15 cellular contexts compared by ENCODE assay signal in the genomic region with DNA sequence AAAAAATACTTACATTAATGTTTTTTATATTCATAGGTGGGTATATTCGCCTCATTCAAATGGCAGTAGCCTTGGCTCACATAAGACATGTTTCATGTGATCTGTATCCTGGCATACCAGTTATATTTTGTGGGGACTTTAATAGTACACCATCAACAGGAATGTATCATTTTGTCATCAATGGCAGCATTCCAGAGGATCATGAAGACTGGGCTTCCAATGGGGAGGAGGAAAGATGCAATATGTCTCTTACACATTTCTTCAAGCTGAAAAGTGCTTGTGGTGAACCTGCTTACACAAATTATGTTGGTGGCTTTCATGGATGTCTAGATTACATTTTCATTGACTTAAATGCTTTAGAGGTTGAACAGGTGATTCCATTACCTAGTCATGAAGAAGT. TPM values are rescaled to one million over a fixed set of nuclear protein-coding genes. Genes with fewer than 3 reads are reported as not detected.
DNase-seq lines count a peak whose midpoint lies in the region; ATAC-seq and TF ChIP-seq lines count a peak whose summit lies in the region.
"Had no signal": no experiment of that assay in that cellular context is flagged by ENCODE, and none has a peak within 500 bp of the region (broad histone marks: within the 10 kb centered on the region; RNA-seq: fewer than 3 reads in every experiment).

No MANE protein-coding gene starts in this region.

- H3K9me3 ChIP-seq in Karpas-422 (ENCODE audit: low read length), result no peaks in the 10 kb centered on the region
- no peaks in the 10 kb centered on the region for H3K9me3 ChIP-seq in naive thymus-derived CD4-positive, alpha-beta T cell (ENCODE audit: control insufficient read depth in 2 of 3, low read length in 3 of 3)
- H3K9me3 ChIP-seq: SJCRH30, upper lobe of right lung had no signal

- DNase-seq in DMS 273 (lab: John Stamatoyannopoulos, UW; ENCODE audit: unreplicated experiment), result peak; percentile 2
- DNase-seq in DMS 273 treated with DMSO at 0.1 percent for 48 hours (lab: John Stamatoyannopoulos, UW), result no peak
- no peak for DNase-seq in Karpas-422
- peak; percentile 22 for DNase-seq in astrocyte of the hippocampus (ENCODE audit: low read depth, low spot score)
- DNase-seq in naive thymus-derived CD4-positive, alpha-beta T cell, result no peak
- no peak for DNase-seq in H7
- DNase-seq in CD14-positive monocyte (ENCODE audit: low spot score), result no peak
- DNase-seq in brain microvascular endothelial cell, result no peak
- DNase-seq: activated CD4-positive, alpha-beta T cell treated with anti-CD3 and anti-CD28 coated beads, Interleukin-2, amount 50 U/mL, for 1 hour; NCI-H510A; SJCRH30; upper lobe of right lung had no signal

- intact Hi-C loops in naive thymus-derived CD4-positive, alpha-beta T cell (cut with micrococcal nuclease), result loop anchor here (5.0 kb wide), 2 partner anchors 387 to 1002 kb away; partner anchors contain the start of gene CCDC66 (in 1 of the 2)
- intact Hi-C loops in CD14-positive monocyte (cut with micrococcal nuclease), result loop anchor here (5.0 kb wide), 2 partner anchors 38 to 198 kb away; partner anchors contain the start of genes ARF4 (in 1 of the 2) and SLMAP (in 1 of the 2)

- H3K4me1 Mint-ChIP-seq in naive thymus-derived CD4-positive, alpha-beta T cell, result peaks cover 19 to 69% (median 55%) of the 10 kb centered on the region in 7 donors
- peaks cover 32% of the 10 kb centered on the region for H3K4me1 Mint-ChIP-seq in CD14-positive monocyte

- peak overlapping the region in 3 of 9 donors; percentile 34 to 38 (median 37) for H3K27ac Mint-ChIP-seq in naive thymus-derived CD4-positive, alpha-beta T cell
- H3K27ac Mint-ChIP-seq in CD14-positive monocyte, result peak overlapping the region in 1 of 7 donors; percentile 34
- H3K27ac Mint-ChIP-seq: GM23338 had no signal

- POLR2A ChIA-PET in naive thymus-derived CD4-positive, alpha-beta T cell (lab: Charles Lee), result interaction anchor here (0.6 to 3.8 kb wide), 3 partner anchors 37 to 792 kb away, joined by 3 to 22 read pairs (median 4); partner anchors contain the start of gene ARF4

- ATAC-seq in naive thymus-derived CD4-positive, alpha-beta T cell, result no peak
- ATAC-seq: GM23338, upper lobe of right lung had no signal

- peak overlapping the region; percentile 97 for H3K4me2 ChIP-seq in Karpas-422 (ENCODE audit: low read depth, low read length, poor library complexity, severe bottlenecking)
- H3K4me2 ChIP-seq: GM23338 had no signal

- H3K4me3 Mint-ChIP-seq in naive thymus-derived CD4-positive, alpha-beta T cell, result peak overlapping the region; percentile 23 to 95 (median 54)
- no peak overlapping the region for H3K4me3 Mint-ChIP-seq in CD14-positive monocyte
- H3K4me3 Mint-ChIP-seq: GM23338 had no signal

- H3K36me3 ChIP-seq in Karpas-422 (ENCODE audit: insufficient read depth, low read length) (peaks cover 44% of the 10 kb centered on the region), H7 (replicated peaks; ENCODE audit: control insufficient read depth, insufficient read depth, low read length) (peaks cover 5% of the 10 kb centered on the region), brain microvascular endothelial cell (replicated peaks) (peaks cover 4% of the 10 kb centered on the region)
- peaks cover 0 to 26% (median 18%) of the 10 kb centered on the region in 3 experiments for H3K36me3 ChIP-seq in naive thymus-derived CD4-positive, alpha-beta T cell (ENCODE audit: control insufficient read depth in 2 of 3, insufficient read depth in 3 of 3, low read length in 3 of 3)

- no peaks in the 10 kb centered on the region for H3K9me3 Mint-ChIP-seq in naive thymus-derived CD4-positive, alpha-beta T cell
- no peaks in the 10 kb centered on the region for H3K9me3 Mint-ChIP-seq in CD14-positive monocyte
- H3K9me3 Mint-ChIP-seq: GM23338 had no signal

- in situ Hi-C loops in brain microvascular endothelial cell (cut with HindIII; ENCODE audit: low pct_ligation_motif_present, low sequenced_read_pairs), result no loop called here

- no peak overlapping the region for H3K9ac ChIP-seq in Karpas-422 (ENCODE audit: low read length)

- H3K36me3 Mint-ChIP-seq in naive thymus-derived CD4-positive, alpha-beta T cell, result peaks cover 0 to 29% (median 23%) of the 10 kb centered on the region in 5 donors
- H3K36me3 Mint-ChIP-seq in CD14-positive monocyte, result peaks cover 19 to 41% of the 10 kb centered on the region in 2 donors

- H3K4me1 ChIP-seq in Karpas-422 (ENCODE audit: low read length), result peaks cover 43% of the 10 kb centered on the region
- H3K4me1 ChIP-seq in naive thymus-derived CD4-positive, alpha-beta T cell (ENCODE audit: control insufficient read depth in 2 of 2, insufficient read depth in 2 of 2, low read length in 2 of 2), result peaks cover 26% of the 10 kb centered on the region in 2 donors
- H3K4me1 ChIP-seq: SJCRH30 had no signal

- H3K27ac ChIP-seq in Karpas-422 (ENCODE audit: low read length), result no peak overlapping the region
- H3K27ac ChIP-seq in naive thymus-derived CD4-positive, alpha-beta T cell (ENCODE audit: low read depth, low read length), result no peak overlapping the region
- H3K27ac ChIP-seq in brain microvascular endothelial cell, result no peak overlapping the region
- H3K27ac ChIP-seq: 22Rv1, cardiac muscle cell, SJCRH30, upper lobe of right lung had no signal

- H2AFZ ChIP-seq in Karpas-422 (ENCODE audit: low read length), result no peak overlapping the region
- H2AFZ ChIP-seq: GM23338 had no signal

- peaks cover 94% of the 10 kb centered on the region for H3K79me2 ChIP-seq in Karpas-422 (ENCODE audit: low read length)

- H3K27me3 ChIP-seq in Karpas-422 (ENCODE audit: low read length), result no peaks in the 10 kb centered on the region
- no peaks in the 10 kb centered on the region for H3K27me3 ChIP-seq in naive thymus-derived CD4-positive, alpha-beta T cell (ENCODE audit: control insufficient read depth in 2 of 2, insufficient read depth in 2 of 2, low read length in 2 of 2)
- peaks cover 1% of the 10 kb centered on the region; the same call in 1 of the 2 replicates for H3K27me3 ChIP-seq in H7 (ENCODE audit: control insufficient read depth, insufficient read depth, low read length)
- H3K27me3 ChIP-seq in brain microvascular endothelial cell (replicated peaks), result no peaks in the 10 kb centered on the region
- H3K27me3 ChIP-seq: SJCRH30, upper lobe of right lung had no signal

- CTCF ChIA-PET in naive thymus-derived CD4-positive, alpha-beta T cell (lab: Charles Lee), result no interaction called here

- TF ChIP-seq CTCF in CD14-positive monocyte (IDR thresholded peaks at IDR 0.05), result no peak
- TF ChIP-seq CTCF in brain microvascular endothelial cell (IDR thresholded peaks at IDR 0.05; ENCODE audit: low read depth, low read length, missing control alignments), result no peak

- peaks cover 15% of the 10 kb centered on the region; the same call in 1 of the 2 replicates for H4K20me1 ChIP-seq in Karpas-422 (ENCODE audit: insufficient read depth, low read depth, low read length)

- H3K4me3 ChIP-seq in Karpas-422 (ENCODE audit: low read length), result peak overlapping the region; percentile 48
- H3K4me3 ChIP-seq in naive thymus-derived CD4-positive, alpha-beta T cell (ENCODE audit: low read length), result no peak overlapping the region
- H3K4me3 ChIP-seq in H7 (ENCODE audit: insufficient read depth, low read depth, low read length), result no peak overlapping the region
- no peak overlapping the region for H3K4me3 ChIP-seq in brain microvascular endothelial cell (ENCODE audit: low read depth, low read length)
- H3K4me3 ChIP-seq: cardiac muscle cell, GM23338, SJCRH30, upper lobe of right lung had no signal

- H3K27me3 Mint-ChIP-seq in naive thymus-derived CD4-positive, alpha-beta T cell, result no peaks in the 10 kb centered on the region
- no peaks in the 10 kb centered on the region for H3K27me3 Mint-ChIP-seq in CD14-positive monocyte (ENCODE audit: low read depth in 3 of 3)

- no peaks in the 10 kb centered on the region for H3K9me2 ChIP-seq in Karpas-422 (replicated peaks; ENCODE audit: insufficient read depth, low read length)

RNA-seq across cellular contexts. Expression of gene PDE12, which starts 3.5 kb away (rescaled TPM):
- total RNA-seq in Karpas-422 (2014; rRNA removed; shearing (Covaris generic); ENCODE audit: low replicate concordance), result 27.7 and 28.5 TPM in 2 replicates
- total RNA-seq in naive thymus-derived CD4-positive, alpha-beta T cell, result 10 to 100 TPM; 24.0 to 35.5 (median 27.8) TPM
- 10 to 100 TPM; 15.1 to 24.5 TPM for polyA plus RNA-seq in naive thymus-derived CD4-positive, alpha-beta T cell
- 13.2 and 16.1 TPM in 2 replicates for total RNA-seq in H7 (2014; rRNA removed; shearing (Covaris generic))
- polyA plus RNA-seq in CD14-positive monocyte, result 10 to 100 TPM; 11.0 to 11.3 TPM

RNA-seq across cellular contexts. Expression of gene DNAH12, which starts 15.4 kb away (rescaled TPM):
- 0.43 TPM in 1 of 2 replicates, not detected in the other for total RNA-seq in Karpas-422 (2014; rRNA removed; shearing (Covaris generic); ENCODE audit: low replicate concordance)
- total RNA-seq in naive thymus-derived CD4-positive, alpha-beta T cell, result under 1 TPM; 0.05 to 0.51 (median 0.19) TPM
- polyA plus RNA-seq in naive thymus-derived CD4-positive, alpha-beta T cell, result not detected
- not detected in 2 replicates for total RNA-seq in H7 (2014; rRNA removed; shearing (Covaris generic))
- polyA plus RNA-seq in CD14-positive monocyte, result not detected
- total RNA-seq: GM23338 had no signal
- polyA plus RNA-seq: GM23338 had no signal

RNA-seq across cellular contexts. Expression of gene ARF4, which starts 37.6 kb away (rescaled TPM):
- total RNA-seq in Karpas-422 (2014; rRNA removed; shearing (Covaris generic); ENCODE audit: low replicate concordance), result 40.2 and 69.7 TPM in 2 replicates
- total RNA-seq in naive thymus-derived CD4-positive, alpha-beta T cell, result 10 to 100 TPM; 50.9 to 85.5 (median 57.5) TPM
- 100 to 1,000 TPM; 128 to 130 TPM for polyA plus RNA-seq in naive thymus-derived CD4-positive, alpha-beta T cell
- total RNA-seq in H7 (2014; rRNA removed; shearing (Covaris generic)), result 152 and 153 TPM in 2 replicates
- 100 to 1,000 TPM; 224 to 229 TPM for polyA plus RNA-seq in CD14-positive monocyte

Comparison
In these comparisons a context has a peak if more than half of its experiments do, and no peak if none do; other contexts are left out.
1. DNase-seq: peak in DMS 273 (single experiment) and astrocyte of the hippocampus (single experiment); none in DMS 273 treated with DMSO at 0.1 percent for 48 hours (single experiment), Karpas-422 (single experiment), naive thymus-derived CD4-positive, alpha-beta T cell (0 of 9), H7 (single experiment), CD14-positive monocyte (single experiment) and brain microvascular endothelial cell (single experiment).
2. H3K4me3 Mint-ChIP-seq: peak in naive thymus-derived CD4-positive, alpha-beta T cell (10 of 10); none in CD14-positive monocyte (0 of 2).